In the genomic region with DNA sequence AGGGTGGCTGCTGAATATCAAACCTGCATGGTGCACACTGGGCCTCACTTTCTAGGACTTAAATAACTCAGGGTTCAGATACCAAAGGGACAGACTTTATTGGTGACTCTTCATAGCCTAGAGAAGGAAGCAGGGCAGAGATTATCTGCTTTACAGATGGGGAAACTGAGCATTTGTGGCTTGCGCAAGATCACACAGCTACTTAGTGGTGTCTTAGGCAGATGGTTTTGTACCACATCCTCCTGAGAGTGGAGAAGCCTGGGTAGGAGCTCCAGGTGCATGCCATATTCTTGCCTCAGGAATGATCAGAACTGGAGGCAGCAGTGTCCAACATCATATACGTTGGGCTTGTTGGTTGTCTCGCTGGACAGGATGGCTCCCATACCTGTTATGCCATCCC, we compare ENCODE assay signal across 1 cellular context.
TF ChIP-seq lines count a peak whose summit lies in the region.

No MANE protein-coding gene starts in this region.

TF ChIP-seq in IMR-90, 13 proteins besides CTCF, POLR2A, EP300 and RAD21:
- TF ChIP-seq RFX5 (IDR thresholded peaks at IDR 0.05; ENCODE audit: low read depth, low read length) (no peak), CEBPB (IDR thresholded peaks at IDR 0.05; ENCODE audit: low read depth, low read length) (peak; percentile 39)
